In genomic region chr1:206203364-206204158, GRCh38 we compare ENCODE assay signal across 8 cellular contexts. TPM values are rescaled to one million over a fixed set of nuclear protein-coding genes. Genes with fewer than 3 reads are reported as not detected.
DNase-seq lines count a peak whose midpoint lies in the region; ATAC-seq lines count a peak whose summit lies in the region.
"Not testable (repeated sequence)": the region's sequence is repeated elsewhere in the genome, so short reads cannot be mapped to it uniquely, and the experiment has no call there.

TSS of gene SRGAP2 (plus strand) at chr1:206203541. CDS start at chr1:206205971, 2,430 bp downstream.

- H3K4me1 Mint-ChIP-seq in stimulated activated naive CD8-positive, alpha-beta T cell treated with anti-CD3 and anti-CD28 coated beads, Interleukin-15, Interleukin-2, amounts not matched to agents 100 ng/mL and 50 ng/mL, for 24 hours (ENCODE audit: low read depth): not testable (repeated sequence)

- H3K27me3 Mint-ChIP-seq in stimulated activated naive CD8-positive, alpha-beta T cell treated with anti-CD3 and anti-CD28 coated beads, Interleukin-15, Interleukin-2, amounts not matched to agents 100 ng/mL and 50 ng/mL, for 24 hours: not testable (repeated sequence)

- H3K27ac Mint-ChIP-seq in stimulated activated naive CD8-positive, alpha-beta T cell treated with anti-CD3 and anti-CD28 coated beads, Interleukin-15, Interleukin-2, amounts not matched to agents 100 ng/mL and 50 ng/mL, for 24 hours: peak within 1 kb of the TSS; percentile 83

- H3K9ac ChIP-seq in ES-I3 (ENCODE audit: low read depth, low read length): peak within 1 kb of the TSS; percentile 44; the same call in 1 of the 2 replicates

- not testable (repeated sequence) for H3K9me3 ChIP-seq in ES-I3 (ENCODE audit: control insufficient read depth, insufficient read depth, low read length)

- ATAC-seq in HG02852 (IDR thresholded peaks at IDR 0.05; ENCODE audit: unreplicated experiment): peak; percentile 6

- intact Hi-C loops in head of caudate nucleus (cut with DNase I): not testable (repeated sequence)

- DNase-seq in NCI-H2081 (lab: John Stamatoyannopoulos, UW): peak; percentile 40 to 50
- DNase-seq in T-helper 9 cell: peak; percentile 27
- peak; percentile 34 to 86 (median 73) for DNase-seq in head of caudate nucleus
- not testable (repeated sequence) for DNase-seq in occipital lobe (lab: John Stamatoyannopoulos, UW)

- WGBS in adipose tissue, 3 donors: 0 to 1% (median 0%) methylated on average over 8 to 23 of the region's 63 CpGs

- not testable (repeated sequence) for H3K4me1 ChIP-seq in ES-I3 (ENCODE audit: insufficient read depth, low read length)

- H3K9me3 Mint-ChIP-seq in stimulated activated naive CD8-positive, alpha-beta T cell treated with anti-CD3 and anti-CD28 coated beads, Interleukin-15, Interleukin-2, amounts not matched to agents 100 ng/mL and 50 ng/mL, for 24 hours: not testable (repeated sequence)

- H3K4me3 Mint-ChIP-seq in stimulated activated naive CD8-positive, alpha-beta T cell treated with anti-CD3 and anti-CD28 coated beads, Interleukin-15, Interleukin-2, amounts not matched to agents 100 ng/mL and 50 ng/mL, for 24 hours: peak within 1 kb of the TSS; percentile 79

- not testable (repeated sequence) for H3K36me3 Mint-ChIP-seq in stimulated activated naive CD8-positive, alpha-beta T cell treated with anti-CD3 and anti-CD28 coated beads, Interleukin-15, Interleukin-2, amounts not matched to agents 100 ng/mL and 50 ng/mL, for 24 hours (ENCODE audit: low read depth)

- H3K36me3 ChIP-seq in ES-I3 (ENCODE audit: insufficient read depth, low read length): not testable (repeated sequence)

- H3K27ac ChIP-seq in adipose tissue (ENCODE audit: low read depth, low read length): not testable (repeated sequence)

RNA-seq across cellular contexts. Expression of gene SRGAP2, which starts in this region (rescaled TPM):
- polyA plus RNA-seq in adipose tissue: 10 to 100 TPM in 2 of 3 donors, 1 to 10 TPM in 1; 5.6 to 25.4 (median 16.3) TPM
- 130 TPM for total RNA-seq in occipital lobe
